ENCODE assay signal across 8 cellular contexts in genomic region chr2:23533014-23533730, GRCh38.
DNase-seq lines count a peak whose midpoint lies in the region; ATAC-seq and TF ChIP-seq lines count a peak whose summit lies in the region.

No MANE protein-coding gene starts in this region.

- H2AK5ac ChIP-seq in mesenchymal stem cell (ENCODE audit: low read length, severe bottlenecking), result no peak overlapping the region

- H2BK15ac ChIP-seq in mesenchymal stem cell (ENCODE audit: low read depth, poor library complexity, severe bottlenecking), result no peak overlapping the region

- H3K79me1 ChIP-seq in mesenchymal stem cell (replicated peaks; ENCODE audit: low read length, poor library complexity, severe bottlenecking), result peaks cover 6% of the 10 kb centered on the region

- H3K4me3 Mint-ChIP-seq in T-cell (peak overlapping the region; percentile 83 to 94 (median 91)), osteocyte (ENCODE audit: unreplicated experiment) (no peak overlapping the region)

- 73% methylated on average over 16 of the region's 16 CpGs for WGBS in mesenchymal stem cell

- no peaks in the 10 kb centered on the region for H3K27me3 ChIP-seq in BE2C
- no peaks in the 10 kb centered on the region for H3K27me3 ChIP-seq in mesenchymal stem cell (ENCODE audit: control insufficient read depth in 1 of 2, insufficient read depth in 1 of 2, low read length in 2 of 2)

- H4K91ac ChIP-seq in mesenchymal stem cell (ENCODE audit: low read length), result no peak overlapping the region

- H3K4me1 Mint-ChIP-seq in T-cell, result peaks cover 48 to 55% (median 48%) of the 10 kb centered on the region in 3 donors
- peaks cover 9% of the 10 kb centered on the region for H3K4me1 Mint-ChIP-seq in osteocyte (ENCODE audit: unreplicated experiment)

- H3K27ac ChIP-seq in mesenchymal stem cell (ENCODE audit: low read length, poor library complexity, severe bottlenecking), result no peak overlapping the region

- H3K4me2 ChIP-seq in mesenchymal stem cell (ENCODE audit: low read length, poor library complexity, severe bottlenecking), result no peak overlapping the region

- DNase-seq in BE2C (peak; percentile 47), T-cell (peak in 3 of 34 experiments; percentile 4 to 7 (median 7)), mesenchymal stem cell (no peak), NK-92 (lab: John Stamatoyannopoulos, UW; ENCODE audit: unreplicated experiment) (no peak), foreskin fibroblast (no peak), osteocyte (ENCODE audit: extremely low spot score, unreplicated experiment) (no peak)

- H3K9ac ChIP-seq in mesenchymal stem cell (ENCODE audit: low read length), result no peak overlapping the region

- peak overlapping the region in 1 of 2 experiments; percentile 37 for H3K18ac ChIP-seq in mesenchymal stem cell (ENCODE audit: low read depth in 1 of 2, low read length in 2 of 2)

- H2BK12ac ChIP-seq in mesenchymal stem cell (ENCODE audit: low read length in 2 of 2), result no peak overlapping the region

- peaks cover 30% of the 10 kb centered on the region for H3K4me1 ChIP-seq in BE2C
- H3K4me1 ChIP-seq in mesenchymal stem cell (ENCODE audit: control insufficient read depth, insufficient read depth, low read depth, low read length), result peaks cover 17% of the 10 kb centered on the region

- H3K27me3 Mint-ChIP-seq in T-cell, result no peaks in the 10 kb centered on the region
- no peaks in the 10 kb centered on the region for H3K27me3 Mint-ChIP-seq in osteocyte (ENCODE audit: unreplicated experiment)

- H3K36me3 Mint-ChIP-seq in T-cell, result no peaks in the 10 kb centered on the region
- no peaks in the 10 kb centered on the region for H3K36me3 Mint-ChIP-seq in osteocyte (ENCODE audit: unreplicated experiment)

- no peak overlapping the region for H2AFZ ChIP-seq in mesenchymal stem cell (ENCODE audit: low read depth, low read length)

- TF ChIP-seq CTCF in BE2C (IDR thresholded peaks at IDR 0.05; ENCODE audit: low read depth, low read length) (no peak), foreskin fibroblast (IDR thresholded peaks at IDR 0.05; ENCODE audit: low read depth, low read length) (no peak), osteocyte (IDR thresholded peaks at IDR 0.05) (no peak)

- H2BK120ac ChIP-seq in mesenchymal stem cell (ENCODE audit: low read depth, low read length), result no peak overlapping the region

- peak overlapping the region; percentile 45 for H4K8ac ChIP-seq in mesenchymal stem cell (ENCODE audit: low read length)

- ATAC-seq in GM21737 (IDR thresholded peaks at IDR 0.05; ENCODE audit: unreplicated experiment) (peak; percentile 13), T-cell (replicated peaks in 1 of 4) (peak; percentile 14 to 42 (median 38)), GM19397 (IDR thresholded peaks at IDR 0.05; ENCODE audit: unreplicated experiment) (no peak)

- H3K9me3 ChIP-seq in BE2C (no peaks in the 10 kb centered on the region), mesenchymal stem cell (ENCODE audit: control insufficient read depth, low read length) (no peaks in the 10 kb centered on the region)

- CTCF ChIA-PET in T-cell (lab: Charles Lee), result interaction anchor here in 1 of 2 donors (0.8 to 1.2 kb wide), 2 partner anchors 80 to 159 kb away, joined by 3 read pairs; no protein-coding TSS in a partner anchor

- H3K9me3 Mint-ChIP-seq in T-cell (no peaks in the 10 kb centered on the region), osteocyte (ENCODE audit: unreplicated experiment) (no peaks in the 10 kb centered on the region)

- H3K4ac ChIP-seq in mesenchymal stem cell (ENCODE audit: low read depth in 1 of 2, low read length in 2 of 2), result peak overlapping the region in 1 of 2 experiments; percentile 10

- no peaks in the 10 kb centered on the region for H3K36me3 ChIP-seq in BE2C
- peaks cover 0 to 4% of the 10 kb centered on the region in 2 experiments for H3K36me3 ChIP-seq in mesenchymal stem cell (ENCODE audit: control insufficient read depth in 1 of 2, insufficient read depth in 2 of 2, low read depth in 1 of 2, low read length in 2 of 2)

- no peak overlapping the region for H3K14ac ChIP-seq in mesenchymal stem cell (ENCODE audit: low read length in 2 of 2)

- POLR2A ChIA-PET in T-cell (lab: Charles Lee), result interaction anchor here in 1 of 2 donors (0.5 kb wide), 1 partner anchor 154 kb away, joined by 3 read pairs; no protein-coding TSS in a partner anchor

- H2BK5ac ChIP-seq in mesenchymal stem cell (ENCODE audit: low read depth, low read length, poor library complexity, severe bottlenecking), result no peak overlapping the region

- peak overlapping the region; percentile 17; the same call in 1 of the 2 replicates for H3K4me3 ChIP-seq in BE2C (ENCODE audit: low read depth, low read length)
- H3K4me3 ChIP-seq in mesenchymal stem cell (ENCODE audit: insufficient read depth in 1 of 2, low read depth in 1 of 2, low read length in 2 of 2), result no peak overlapping the region
- H3K4me3 ChIP-seq in foreskin fibroblast (ENCODE audit: low read depth in 1 of 2, low read length in 2 of 2), result no peak overlapping the region

- H3K23ac ChIP-seq in mesenchymal stem cell (ENCODE audit: low read length in 2 of 2), result no peak overlapping the region

- peak overlapping the region; percentile 98 for H3K27ac Mint-ChIP-seq in T-cell
- H3K27ac Mint-ChIP-seq in osteocyte (ENCODE audit: unreplicated experiment), result no peak overlapping the region
